In genomic region chr18:73040247-73040646, GRCh38 we compare ENCODE assay signal across 1 cellular context.
TF ChIP-seq lines count a peak whose summit lies in the region.

No MANE protein-coding gene starts in this region.

TF ChIP-seq in A549, 52 proteins besides CTCF, POLR2A, EP300 and RAD21 (continued from another document):
- TF ChIP-seq ELK1 (IDR thresholded peaks at IDR 0.05; ENCODE audit: low read depth, low read length) (no peak), HDAC2 (IDR thresholded peaks at IDR 0.05) (no peak), CHD4 (IDR thresholded peaks at IDR 0.05; ENCODE audit: borderline replicate concordance) (no peak), KDM1A (IDR thresholded peaks at IDR 0.05; ENCODE audit: low read depth) (no peak), HOXB13 (CRISPR knock-in tag; IDR thresholded peaks at IDR 0.05; ENCODE audit: low read depth) (no peak), POLR2AphosphoS2 (conservative IDR thresholded peaks at IDR 0.05; ENCODE audit: low read length) (no peak), EHF (CRISPR knock-in tag; IDR thresholded peaks at IDR 0.05) (no peak), MAZ (IDR thresholded peaks at IDR 0.05; ENCODE audit: borderline replicate concordance, low read depth, low read length) (no peak)
- TF ChIP-seq, protein P1, sequence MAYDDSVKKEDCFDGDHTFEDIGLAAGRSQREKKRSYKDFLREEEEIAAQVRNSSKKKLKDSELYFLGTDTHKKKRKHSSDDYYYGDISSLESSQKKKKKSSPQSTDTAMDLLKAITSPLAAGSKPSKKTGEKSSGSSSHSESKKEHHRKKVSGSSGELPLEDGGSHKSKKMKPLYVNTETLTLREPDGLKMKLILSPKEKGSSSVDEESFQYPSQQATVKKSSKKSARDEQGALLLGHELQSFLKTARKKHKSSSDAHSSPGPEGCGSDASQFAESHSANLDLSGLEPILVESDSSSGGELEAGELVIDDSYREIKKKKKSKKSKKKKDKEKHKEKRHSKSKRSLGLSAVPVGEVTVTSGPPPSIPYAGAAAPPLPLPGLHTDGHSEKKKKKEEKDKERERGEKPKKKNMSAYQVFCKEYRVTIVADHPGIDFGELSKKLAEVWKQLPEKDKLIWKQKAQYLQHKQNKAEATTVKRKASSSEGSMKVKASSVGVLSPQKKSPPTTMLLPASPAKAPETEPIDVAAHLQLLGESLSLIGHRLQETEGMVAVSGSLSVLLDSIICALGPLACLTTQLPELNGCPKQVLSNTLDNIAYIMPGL (CRISPR knock-in tag; IDR thresholded peaks at IDR 0.05; ENCODE audit: borderline replicate concordance), result no peak
- TF ChIP-seq, protein P2, sequence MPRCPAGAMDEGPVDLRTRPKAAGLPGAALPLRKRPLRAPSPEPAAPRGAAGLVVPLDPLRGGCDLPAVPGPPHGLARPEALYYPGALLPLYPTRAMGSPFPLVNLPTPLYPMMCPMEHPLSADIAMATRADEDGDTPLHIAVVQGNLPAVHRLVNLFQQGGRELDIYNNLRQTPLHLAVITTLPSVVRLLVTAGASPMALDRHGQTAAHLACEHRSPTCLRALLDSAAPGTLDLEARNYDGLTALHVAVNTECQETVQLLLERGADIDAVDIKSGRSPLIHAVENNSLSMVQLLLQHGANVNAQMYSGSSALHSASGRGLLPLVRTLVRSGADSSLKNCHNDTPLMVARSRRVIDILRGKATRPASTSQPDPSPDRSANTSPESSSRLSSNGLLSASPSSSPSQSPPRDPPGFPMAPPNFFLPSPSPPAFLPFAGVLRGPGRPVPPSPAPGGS (IDR thresholded peaks at IDR 0.05), result no peak
